In the genomic region with DNA sequence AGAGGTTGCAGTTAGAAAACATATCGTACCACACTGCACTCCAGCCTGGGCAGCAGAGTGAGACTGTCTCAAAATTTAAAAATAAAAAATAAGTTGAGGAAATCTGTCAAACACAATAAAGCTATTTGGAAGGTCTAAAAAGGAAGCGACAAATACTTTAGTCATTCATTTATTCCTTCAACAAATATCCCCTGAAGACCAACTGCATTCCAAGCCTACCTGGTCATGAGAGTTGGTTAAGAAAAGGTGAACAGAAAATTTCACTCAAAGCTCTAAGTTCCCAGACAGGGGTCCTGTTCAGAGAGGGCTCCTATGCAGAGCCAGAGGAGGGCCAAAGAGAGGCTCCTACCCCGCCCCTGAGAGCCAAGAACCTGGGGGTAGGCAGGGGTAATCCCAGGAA, we compare ENCODE assay signal across 20 cellular contexts.
"Had no signal": no experiment of that assay in that cellular context is flagged by ENCODE, and none has a peak within 500 bp of the region (broad histone marks: within the 10 kb centered on the region; RNA-seq: fewer than 3 reads in every experiment).

No MANE protein-coding gene starts in this region.

- DNase-seq: activated CD4-positive, alpha-beta T cell treated with anti-CD3 and anti-CD28 coated beads, Interleukin-2, amount 10 ng/mL, durations not matched to agents 7 days and 5 days; activated CD8-positive, alpha-beta T cell treated with anti-CD3 and anti-CD28 coated beads, Interleukin-2, amount 10 ng/mL, durations not matched to agents 7 days and 5 days; activated effector memory CD4-positive, alpha-beta T cell treated with anti-CD3 and anti-CD28 coated beads, Interleukin-2, amount 50 U/mL, for 16 hours; activated naive CD4-positive, alpha-beta T cell treated with anti-CD3 and anti-CD28 coated beads, Interleukin-2, amount 50 U/mL, for 16 hours; activated T-cell treated with anti-CD3 and anti-CD28 coated beads, Interleukin-2, amount 50 U/mL, for 72 hours; brain microvascular endothelial cell; effector memory CD4-positive, alpha-beta T cell; foreskin melanocyte; glutamatergic neuron; hypothalamus; mesendoderm; naive thymus-derived CD4-positive, alpha-beta T cell; stimulated activated CD4-positive, alpha-beta T cell treated with anti-CD3 and anti-CD28 coated beads, Interleukin-2, amount 100 ng/mL, for 24 hours; stimulated activated naive CD8-positive, alpha-beta T cell treated with anti-CD3 and anti-CD28 coated beads, Interleukin-15, amount 100 ng/mL, for 72 hours; T1000 had no signal

- H3K4me1 ChIP-seq: prostate gland, right atrium auricular region had no signal

- H3K27me3 Mint-ChIP-seq: activated CD4-positive, alpha-beta T cell treated with anti-CD3 and anti-CD28 coated beads, Interleukin-2, amount 10 ng/mL, durations not matched to agents 7 days and 5 days; naive thymus-derived CD4-positive, alpha-beta T cell; stimulated activated naive CD8-positive, alpha-beta T cell treated with anti-CD3 and anti-CD28 coated beads, Interleukin-15, amount 100 ng/mL, for 72 hours; type B pancreatic cell had no signal

- H3K4me1 Mint-ChIP-seq: naive thymus-derived CD4-positive, alpha-beta T cell; stimulated activated naive CD8-positive, alpha-beta T cell treated with anti-CD3 and anti-CD28 coated beads, Interleukin-15, amount 100 ng/mL, for 72 hours had no signal

- H3K4me3 Mint-ChIP-seq: activated CD4-positive, alpha-beta T cell treated with anti-CD3 and anti-CD28 coated beads, Interleukin-2, amount 10 ng/mL, durations not matched to agents 7 days and 5 days; activated CD8-positive, alpha-beta T cell treated with anti-CD3 and anti-CD28 coated beads, Interleukin-2, amount 10 ng/mL, durations not matched to agents 7 days and 5 days; activated T-cell treated with anti-CD3 and anti-CD28 coated beads, Interleukin-2, amount 50 U/mL, for 72 hours; naive thymus-derived CD4-positive, alpha-beta T cell; neural progenitor cell; stimulated activated naive CD8-positive, alpha-beta T cell treated with anti-CD3 and anti-CD28 coated beads, Interleukin-15, amount 100 ng/mL, for 72 hours; type B pancreatic cell had no signal

- ATAC-seq: activated CD4-positive, CD25-positive, alpha-beta regulatory T cell treated with anti-CD3 and anti-CD28 coated beads, Interleukin-2, amount 50 U/mL, for 24 hours; activated CD8-positive, alpha-beta T cell treated with anti-CD3 and anti-CD28 coated beads, Interleukin-2, amount 10 ng/mL, durations not matched to agents 7 days and 5 days; activated T-cell treated with anti-CD3 and anti-CD28 coated beads, Interleukin-2, amount 50 U/mL, for 72 hours; naive thymus-derived CD4-positive, alpha-beta T cell; stimulated activated naive CD8-positive, alpha-beta T cell treated with anti-CD3 and anti-CD28 coated beads, Interleukin-15, amount 100 ng/mL, for 72 hours had no signal

- H3K27me3 ChIP-seq: brain microvascular endothelial cell, neural progenitor cell, right atrium auricular region had no signal

- H2AFZ ChIP-seq: neural progenitor cell had no signal

- H3K9me3 ChIP-seq: prostate gland, right atrium auricular region had no signal

- H3K9ac ChIP-seq: neural progenitor cell had no signal

- H3K36me3 ChIP-seq: neural progenitor cell, prostate gland had no signal

- H3K36me3 Mint-ChIP-seq: neural progenitor cell had no signal

- H3K9me3 Mint-ChIP-seq: activated CD4-positive, alpha-beta T cell treated with anti-CD3 and anti-CD28 coated beads, Interleukin-2, amount 10 ng/mL, durations not matched to agents 7 days and 5 days; activated T-cell treated with anti-CD3 and anti-CD28 coated beads, Interleukin-2, amount 50 U/mL, for 72 hours; naive thymus-derived CD4-positive, alpha-beta T cell; neural progenitor cell; stimulated activated naive CD8-positive, alpha-beta T cell treated with anti-CD3 and anti-CD28 coated beads, Interleukin-15, amount 100 ng/mL, for 72 hours; type B pancreatic cell had no signal

- H3K4me3 ChIP-seq: neural progenitor cell, prostate gland, right atrium auricular region had no signal

- H3K27ac Mint-ChIP-seq: activated CD8-positive, alpha-beta T cell treated with anti-CD3 and anti-CD28 coated beads, Interleukin-2, amount 10 ng/mL, durations not matched to agents 7 days and 5 days; activated T-cell treated with anti-CD3 and anti-CD28 coated beads, Interleukin-2, amount 50 U/mL, for 72 hours; naive thymus-derived CD4-positive, alpha-beta T cell; neural progenitor cell; stimulated activated naive CD8-positive, alpha-beta T cell treated with anti-CD3 and anti-CD28 coated beads, Interleukin-15, amount 100 ng/mL, for 72 hours; type B pancreatic cell had no signal

- H3K4me2 ChIP-seq: neural progenitor cell had no signal

- H3K27ac ChIP-seq: brain microvascular endothelial cell, neural progenitor cell, prostate gland, right atrium auricular region had no signal
